ENCODE assay signal across 17 cellular contexts in genomic region chr22:29753808-29754657, GRCh38. TPM values are rescaled to one million over a fixed set of nuclear protein-coding genes. Genes with fewer than 3 reads are reported as not detected.
DNase-seq lines count a peak whose midpoint lies in the region; ATAC-seq, FAIRE-seq and TF ChIP-seq lines count a peak whose summit lies in the region.
"Had no signal": no experiment of that assay in that cellular context is flagged by ENCODE, and none has a peak within 500 bp of the region (broad histone marks: within the 10 kb centered on the region; RNA-seq: fewer than 3 reads in every experiment).

No MANE protein-coding gene starts in this region.

- no TSS peak for BruUV-seq in HepG2 (replicated peaks; lab: Mats Ljungman, UMichigan)

- H3K27ac ChIP-seq in right lobe of liver = no peak overlapping the region
- H3K27ac ChIP-seq in HepG2 (ENCODE audit: extremely low read length, insufficient read depth, low read length) = no peak overlapping the region
- H3K27ac ChIP-seq in neutrophil = peak overlapping the region; percentile 1
- peak overlapping the region; percentile 59 for H3K27ac ChIP-seq in skeletal muscle tissue (ENCODE audit: low read depth, low read length)
- H3K27ac ChIP-seq in transverse colon = no peak overlapping the region
- H3K27ac ChIP-seq: 22Rv1 had no signal

- H3K4me1 ChIP-seq in right lobe of liver (peaks cover 0 to 23% (median 0%) of the 10 kb centered on the region in 4 donors), HepG2 (ENCODE audit: insufficient read depth, low read length) (peaks cover 15% of the 10 kb centered on the region; the same call in 1 of the 2 replicates), neutrophil (ENCODE audit: control insufficient read depth in 1 of 2, insufficient read depth in 1 of 2, low read depth in 1 of 2, low read length in 1 of 2) (peaks cover 41 to 44% of the 10 kb centered on the region in 2 experiments), skeletal muscle tissue (ENCODE audit: control insufficient read depth in 3 of 3, insufficient read depth in 3 of 3, low read length in 3 of 3) (peaks cover 25 to 58% (median 34%) of the 10 kb centered on the region in 3 donors), transverse colon (no peaks in the 10 kb centered on the region)

- no peak for TF ChIP-seq EP300 in HepG2 (IDR thresholded peaks at IDR 0.05; ENCODE audit: low read depth in 2 of 2, low read length in 2 of 2)
- TF ChIP-seq EP300 in HepG2 (CRISPR knock-in tag; IDR thresholded peaks at IDR 0.05; ENCODE audit: borderline replicate concordance) = no peak
- TF ChIP-seq EP300 in transverse colon (IDR thresholded peaks at IDR 0.05; ENCODE audit: low read depth) = no peak

- intact Hi-C loops in right lobe of liver (cut with DNase I) (no loop called here), HepG2 (cut with micrococcal nuclease; ENCODE audit: unreplicated experiment) (no loop called here), transverse colon (cut with DNase I; ENCODE audit: low total_unique reads) (no loop called here)

- H3K79me2 ChIP-seq in HepG2 (ENCODE audit: insufficient read depth, low read length) = no peaks in the 10 kb centered on the region

- no peak overlapping the region for H3K4me2 ChIP-seq in HepG2 (ENCODE audit: low read depth, low read length)
- H3K4me2 ChIP-seq: GM23338 had no signal

- FAIRE-seq in HepG2 (lab: Jason Lieb, UNC) = no peak
- FAIRE-seq: GM12878, GM18507 had no signal

- POLR2A ChIA-PET in HepG2 (lab: Yijun Ruan, JAX) = interaction anchor here (1.2 kb wide), 1 partner anchor 13 kb away, joined by 3 read pairs; the partner anchor contains the start of genes UQCR10 and ZMAT5

- no peaks in the 10 kb centered on the region for H4K20me1 ChIP-seq in HepG2 (ENCODE audit: insufficient read depth, low read length)

- no peak overlapping the region for H2AFZ ChIP-seq in HepG2 (ENCODE audit: low read length)
- H2AFZ ChIP-seq: GM23338 had no signal

- H3K4me3 ChIP-seq in right lobe of liver = no peak overlapping the region
- no peak overlapping the region for H3K4me3 ChIP-seq in HepG2 (replicated peaks in 1 of 3; ENCODE audit: insufficient read depth in 1 of 3, low read depth in 2 of 3, low read length in 3 of 3)
- H3K4me3 ChIP-seq in neutrophil (ENCODE audit: low read depth in 1 of 2, low read length in 1 of 2) = no peak overlapping the region
- H3K4me3 ChIP-seq in skeletal muscle tissue (ENCODE audit: low read length in 3 of 3) = no peak overlapping the region
- no peak overlapping the region for H3K4me3 ChIP-seq in transverse colon
- H3K4me3 ChIP-seq: GM12878, GM23338 had no signal

- no peak for TF ChIP-seq RAD21 in HepG2 (CRISPR knock-in tag; IDR thresholded peaks at IDR 0.05)

- no peak overlapping the region for H3K9ac ChIP-seq in HepG2 (ENCODE audit: insufficient read depth, low read depth, low read length)
- H3K9ac ChIP-seq in skeletal muscle tissue (ENCODE audit: low read depth in 1 of 3, low read length in 3 of 3) = no peak overlapping the region

- H3K9me3 ChIP-seq in right lobe of liver (no peaks in the 10 kb centered on the region), HepG2 (ENCODE audit: low read length) (no peaks in the 10 kb centered on the region), neutrophil (no peaks in the 10 kb centered on the region), skeletal muscle tissue (ENCODE audit: control insufficient read depth in 3 of 3, low read length in 3 of 3) (no peaks in the 10 kb centered on the region), transverse colon (no peaks in the 10 kb centered on the region)

- DNase-seq in right lobe of liver = peak in 2 of 3 donors; percentile 79 to 88
- no peak for DNase-seq in HepG2 (ENCODE audit: low spot score)
- peak; percentile 29 for DNase-seq in cerebellum (ENCODE audit: low spot score)
- no peak for DNase-seq in putamen (ENCODE audit: low spot score)
- no peak for DNase-seq in NCI-H2081 treated with DMSO at 0.1 percent for 48 hours (lab: John Stamatoyannopoulos, UW)
- no peak for DNase-seq in transverse colon
- DNase-seq: Calu3; CD4-positive, CD25-positive, alpha-beta regulatory T cell; DMS79; H7 had no signal

- CTCF ChIA-PET in HepG2 (lab: Yijun Ruan, JAX; ENCODE audit: low intra/inter-chr PET ratio, low total read pairs) = no interaction called here

- in situ Hi-C loops in HepG2 (cut with HindIII; ENCODE audit: extremely low pct_ligation_motif_present, low pct_unique_long_range_greater_than_20kb) (no loop called here), transverse colon (cut with MboI; ENCODE audit: low pct_ligation_motif_present in 1 of 4, low pct_unique_long_range_greater_than_20kb in 1 of 4, low sequenced_read_pairs in 3 of 4) (no loop called here)

- no peak for TF ChIP-seq CTCF in right lobe of liver (IDR thresholded peaks at IDR 0.05)
- TF ChIP-seq CTCF in HepG2 (CRISPR knock-in tag; IDR thresholded peaks at IDR 0.05) = no peak
- TF ChIP-seq CTCF in neutrophil (IDR thresholded peaks at IDR 0.05) = no peak
- no peak for TF ChIP-seq CTCF in transverse colon (IDR thresholded peaks at IDR 0.05)

- H3K36me3 ChIP-seq in right lobe of liver (no peaks in the 10 kb centered on the region), HepG2 (replicated peaks in 1 of 2; ENCODE audit: control insufficient read depth in 1 of 2, insufficient read depth in 2 of 2, low read length in 2 of 2) (no peaks in the 10 kb centered on the region; a peak in 1 of 5 replicates), neutrophil (peaks cover 6% of the 10 kb centered on the region), skeletal muscle tissue (ENCODE audit: control insufficient read depth in 3 of 3, insufficient read depth in 3 of 3, low read length in 3 of 3) (peaks cover 5 to 17% (median 15%) of the 10 kb centered on the region in 3 donors), transverse colon (no peaks in the 10 kb centered on the region)

- ATAC-seq in right lobe of liver (peak in 3 of 4 donors; percentile 41 to 81 (median 49)), HepG2 (no peak)
- ATAC-seq: GM12878, GM23338 had no signal

- TF ChIP-seq POLR2A in right lobe of liver (IDR thresholded peaks at IDR 0.05) (no peak), HepG2 (IDR thresholded peaks at IDR 0.05; ENCODE audit: insufficient read depth in 1 of 2, low read depth in 2 of 2, low read length in 2 of 2) (no peak), transverse colon (IDR thresholded peaks at IDR 0.05) (no peak)

- H3K27me3 ChIP-seq in right lobe of liver (no peaks in the 10 kb centered on the region), HepG2 (ENCODE audit: control insufficient read depth in 1 of 2, insufficient read depth in 2 of 2, low read length in 2 of 2) (no peaks in the 10 kb centered on the region), neutrophil (no peaks in the 10 kb centered on the region), skeletal muscle tissue (ENCODE audit: control insufficient read depth in 3 of 3, insufficient read depth in 3 of 3, low read length in 3 of 3) (no peaks in the 10 kb centered on the region), transverse colon (no peaks in the 10 kb centered on the region)

- 62% methylated on average over 5 of the region's 16 CpGs for WGBS in right lobe of liver (ENCODE audit: insufficient coverage, low coverage, low lambda C conversion rate, missing lambda C conversion rate)
- 74% methylated on average over 5 of the region's 16 CpGs for WGBS in HepG2 (ENCODE audit: low lambda C conversion rate)
- WGBS in transverse colon (ENCODE audit: low coverage in 1 of 2), 2 donors = 92% methylated on average over 12 of the region's 16 CpGs; no CpG with 5 or more reads in 1 of the 2 donors

RNA-seq across cellular contexts. Expression of gene ZMAT5, which starts 12.8 kb away (rescaled TPM):
- total RNA-seq in right lobe of liver = 10 to 100 TPM in 5 of 6 experiments, 1 to 10 TPM in 1; 8.9 to 20.5 (median 13.7) TPM
- total RNA-seq in HepG2 (2016; rRNA removed; fragmentation: Illumina TruSeq; extraction: Trizol) = 27.8 and 34.7 TPM in 2 replicates
- total RNA-seq in HepG2 (2016; cell fraction: cytosol; rRNA removed; fragmentation: Illumina TruSeq; extraction: Trizol; ENCODE audit: low read depth) = 11.5 and 12.9 TPM in 2 replicates
- total RNA-seq in HepG2 (2016; cell fraction: insoluble cytoplasmic fraction; rRNA removed; fragmentation: Illumina TruSeq; extraction: Trizol) = 26.3 and 38.9 TPM in 2 replicates
- total RNA-seq in HepG2 (2016; cell fraction: membrane; rRNA removed; fragmentation: Illumina TruSeq; extraction: Trizol) = 9.5 and 12.3 TPM in 2 replicates
- total RNA-seq in HepG2 (2016; cell fraction: nucleus; rRNA removed; fragmentation: Illumina TruSeq; extraction: Trizol) = 9.1 and 10.6 TPM in 2 replicates
- 20.7 and 23.3 TPM in 2 replicates for polyA plus RNA-seq in HepG2 (2011; rRNA removed)
- polyA plus RNA-seq in HepG2 (2011; cell fraction: cytosol; rRNA removed) = 17.4 and 24.4 TPM in 2 replicates
- 14.3 and 16.6 TPM in 2 replicates for polyA plus RNA-seq in HepG2 (2011; cell fraction: nucleus; rRNA removed)
- 11.6 and 14.1 TPM in 2 replicates for polyA plus RNA-seq in HepG2 (2012)
- 9.4 and 11.6 TPM in 2 replicates for polyA plus RNA-seq in HepG2 (2016; cell fraction: cytosol; fragmentation: Illumina TruSeq; extraction: Trizol; ENCODE audit: low read depth)
- 32.3 and 35.6 TPM in 2 replicates for polyA plus RNA-seq in HepG2 (2016; cell fraction: insoluble cytoplasmic fraction; fragmentation: Illumina TruSeq; extraction: Trizol; ENCODE audit: low read depth)
- polyA plus RNA-seq in HepG2 (2016; cell fraction: membrane; fragmentation: Illumina TruSeq; extraction: Trizol; ENCODE audit: low read depth) = 8.4 and 9.8 TPM in 2 replicates
- 15.3 and 17.8 TPM in 2 replicates for polyA plus RNA-seq in HepG2 (2016; cell fraction: nucleus; fragmentation: Illumina TruSeq; extraction: Trizol; ENCODE audit: insufficient read depth, low read depth)
- 4.4 and 7.5 TPM in 2 replicates for polyA minus RNA-seq in HepG2 (2011; rRNA and poly(A)+ RNA removed; ENCODE audit: low replicate concordance)
- polyA minus RNA-seq in HepG2 (2011; cell fraction: cytosol; rRNA and poly(A)+ RNA removed) = 4.7 and 6.3 TPM in 2 replicates
- polyA minus RNA-seq in HepG2 (2011; cell fraction: nucleus; rRNA and poly(A)+ RNA removed) = 2.8 and 4.1 TPM in 2 replicates
- 9.3 TPM for total RNA-seq in cerebellum
- 18.8 TPM for total RNA-seq in skeletal muscle tissue
- total RNA-seq in transverse colon = 10 to 100 TPM in 3 of 4 donors, not detected in 1; 13.8 to 20.2 (median 19.1) TPM

RNA-seq across cellular contexts. Expression of gene UQCR10, which starts 13.1 kb away (rescaled TPM):
- total RNA-seq in right lobe of liver (10 to 100 TPM; 57.4 to 71.6 (median 64.0) TPM), HepG2 (2016; rRNA removed; fragmentation: Illumina TruSeq; extraction: Trizol) (225 and 309 TPM in 2 replicates), cerebellum (40.3 TPM), skeletal muscle tissue (57.9 TPM), transverse colon (100 to 1,000 TPM in 1 of 4 donors, 10 to 100 TPM in 3; 22.4 to 139 (median 47.3) TPM)
- total RNA-seq in HepG2 (2016; cell fraction: cytosol; rRNA removed; fragmentation: Illumina TruSeq; extraction: Trizol; ENCODE audit: low read depth) = 89.2 and 115 TPM in 2 replicates
- total RNA-seq in HepG2 (2016; cell fraction: insoluble cytoplasmic fraction; rRNA removed; fragmentation: Illumina TruSeq; extraction: Trizol) = 226 and 327 TPM in 2 replicates
- total RNA-seq in HepG2 (2016; cell fraction: membrane; rRNA removed; fragmentation: Illumina TruSeq; extraction: Trizol) = 166 and 174 TPM in 2 replicates
- total RNA-seq in HepG2 (2016; cell fraction: nucleus; rRNA removed; fragmentation: Illumina TruSeq; extraction: Trizol) = 63.2 and 78.3 TPM in 2 replicates
- polyA plus RNA-seq in HepG2 (2011; rRNA removed) = 203 and 232 TPM in 2 replicates
- 210 and 287 TPM in 2 replicates for polyA plus RNA-seq in HepG2 (2011; cell fraction: cytosol; rRNA removed)
- 54.5 and 66.4 TPM in 2 replicates for polyA plus RNA-seq in HepG2 (2011; cell fraction: nucleus; rRNA removed)
- 157 and 173 TPM in 2 replicates for polyA plus RNA-seq in HepG2 (2012)
- polyA plus RNA-seq in HepG2 (2016; cell fraction: cytosol; fragmentation: Illumina TruSeq; extraction: Trizol; ENCODE audit: low read depth) = 119 and 141 TPM in 2 replicates
- 316 and 360 TPM in 2 replicates for polyA plus RNA-seq in HepG2 (2016; cell fraction: insoluble cytoplasmic fraction; fragmentation: Illumina TruSeq; extraction: Trizol; ENCODE audit: low read depth)
- polyA plus RNA-seq in HepG2 (2016; cell fraction: membrane; fragmentation: Illumina TruSeq; extraction: Trizol; ENCODE audit: low read depth) = 156 and 169 TPM in 2 replicates
- 145 and 146 TPM in 2 replicates for polyA plus RNA-seq in HepG2 (2016; cell fraction: nucleus; fragmentation: Illumina TruSeq; extraction: Trizol; ENCODE audit: insufficient read depth, low read depth)
- 174 and 191 TPM in 2 replicates for polyA minus RNA-seq in HepG2 (2011; rRNA and poly(A)+ RNA removed; ENCODE audit: low replicate concordance)
- polyA minus RNA-seq in HepG2 (2011; cell fraction: cytosol; rRNA and poly(A)+ RNA removed) = 62.8 and 71.2 TPM in 2 replicates
- polyA minus RNA-seq in HepG2 (2011; cell fraction: nucleus; rRNA and poly(A)+ RNA removed) = 35.6 and 37.2 TPM in 2 replicates

RNA-seq across cellular contexts. Expression of gene CABP7, which starts 34.2 kb away (rescaled TPM):
- total RNA-seq in right lobe of liver (not detected), HepG2 (2016; rRNA removed; fragmentation: Illumina TruSeq; extraction: Trizol) (not detected in 2 replicates), cerebellum (12.5 TPM), skeletal muscle tissue (not detected), transverse colon (not detected)
- total RNA-seq in HepG2 (2016; cell fraction: cytosol; rRNA removed; fragmentation: Illumina TruSeq; extraction: Trizol; ENCODE audit: low read depth) = not detected in 2 replicates
- not detected in 2 replicates for total RNA-seq in HepG2 (2016; cell fraction: insoluble cytoplasmic fraction; rRNA removed; fragmentation: Illumina TruSeq; extraction: Trizol)
- total RNA-seq in HepG2 (2016; cell fraction: membrane; rRNA removed; fragmentation: Illumina TruSeq; extraction: Trizol) = not detected in 2 replicates
- not detected in 2 replicates for total RNA-seq in HepG2 (2016; cell fraction: nucleus; rRNA removed; fragmentation: Illumina TruSeq; extraction: Trizol)
- polyA plus RNA-seq in HepG2 (2011; rRNA removed) = 0.08 TPM in 1 of 2 replicates, not detected in the other
- 0.01 TPM in 1 of 2 replicates, not detected in the other for polyA plus RNA-seq in HepG2 (2011; cell fraction: cytosol; rRNA removed)
- polyA plus RNA-seq in HepG2 (2011; cell fraction: nucleus; rRNA removed) = 0.11 and 0.12 TPM in 2 replicates
- polyA plus RNA-seq in HepG2 (2012) = 0.05 TPM in 2 replicates
- not detected in 2 replicates for polyA plus RNA-seq in HepG2 (2016; cell fraction: cytosol; fragmentation: Illumina TruSeq; extraction: Trizol; ENCODE audit: low read depth)
- not detected in 2 replicates for polyA plus RNA-seq in HepG2 (2016; cell fraction: insoluble cytoplasmic fraction; fragmentation: Illumina TruSeq; extraction: Trizol; ENCODE audit: low read depth)
- polyA plus RNA-seq in HepG2 (2016; cell fraction: membrane; fragmentation: Illumina TruSeq; extraction: Trizol; ENCODE audit: low read depth) = not detected in 2 replicates
- polyA plus RNA-seq in HepG2 (2016; cell fraction: nucleus; fragmentation: Illumina TruSeq; extraction: Trizol; ENCODE audit: insufficient read depth, low read depth) = not detected in 2 replicates
- not detected in 2 replicates for polyA minus RNA-seq in HepG2 (2011; rRNA and poly(A)+ RNA removed; ENCODE audit: low replicate concordance)
- polyA minus RNA-seq in HepG2 (2011; cell fraction: cytosol; rRNA and poly(A)+ RNA removed) = not detected in 2 replicates
- polyA minus RNA-seq in HepG2 (2011; cell fraction: nucleus; rRNA and poly(A)+ RNA removed) = not detected in 2 replicates
- total RNA-seq: A673, Calu3, H7 had no signal

Comparison
In these comparisons a context has a peak if more than half of its experiments do, and no peak if none do; other contexts are left out.
1. DNase-seq: peak in right lobe of liver (2 of 3) and cerebellum (single experiment); none in HepG2 (single experiment), putamen (single experiment), NCI-H2081 treated with DMSO at 0.1 percent for 48 hours (single experiment) and transverse colon (single experiment).
2. H3K27ac ChIP-seq: peak in neutrophil (single experiment) and skeletal muscle tissue (single experiment); none in right lobe of liver (0 of 3), HepG2 (single experiment) and transverse colon (0 of 4).
3. RNA of gene CABP7, which starts 34.2 kb away (total RNA-seq): 12.5 TPM in cerebellum (single experiment); not detected in right lobe of liver, not detected in HepG2, not detected in skeletal muscle tissue (single experiment) and not detected in transverse colon; every median in the first group is over 10 times any median in the second.